Comparison of ENCODE assay signal across 19 cellular contexts in the genomic region with DNA sequence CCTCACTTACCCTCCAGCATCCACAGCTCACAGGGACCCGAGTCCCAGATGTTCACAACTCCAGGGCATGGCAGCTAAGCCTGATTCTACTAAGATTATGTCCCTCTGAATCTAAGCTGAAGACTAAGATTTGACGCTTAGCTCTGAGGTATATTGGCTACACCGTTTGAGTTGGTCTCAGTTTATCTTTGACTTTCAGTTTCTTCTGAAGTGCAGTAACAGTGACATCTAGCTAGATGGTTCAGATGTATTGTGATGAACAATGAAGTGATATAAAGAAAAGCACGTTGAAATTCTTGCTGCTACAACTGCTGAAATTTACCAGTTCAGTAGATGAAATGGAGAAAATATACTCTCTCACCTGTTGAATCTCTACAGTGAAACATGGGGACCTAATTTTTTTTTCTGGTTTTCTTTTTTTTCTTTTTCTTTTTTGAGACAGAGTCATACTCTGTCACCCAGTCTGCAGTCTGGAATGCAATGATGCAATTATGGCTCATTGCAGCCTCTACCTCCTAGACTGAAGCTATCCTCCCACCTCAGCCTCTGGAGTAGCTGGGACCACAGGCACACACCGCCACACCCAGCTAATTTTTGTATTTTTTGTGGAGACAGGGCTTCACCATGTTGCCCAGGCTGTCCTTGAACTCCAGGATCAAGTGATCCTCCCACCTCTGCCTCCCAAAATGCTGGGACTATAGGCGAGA. TPM values are rescaled to one million over a fixed set of nuclear protein-coding genes. Genes with fewer than 3 reads are reported as not detected.
DNase-seq lines count a peak whose midpoint lies in the region; ATAC-seq, FAIRE-seq and TF ChIP-seq lines count a peak whose summit lies in the region.
"Had no signal": no experiment of that assay in that cellular context is flagged by ENCODE, and none has a peak within 500 bp of the region (broad histone marks: within the 10 kb centered on the region; RNA-seq: fewer than 3 reads in every experiment).

No MANE protein-coding gene starts in this region.

- peak overlapping the region; percentile 22; the same call in 1 of the 2 replicates for H2BK120ac ChIP-seq in IMR-90 (ENCODE audit: low read depth, low read length)
- H2BK120ac ChIP-seq in trophoblast cell (ENCODE audit: insufficient read depth, low read length, poor library complexity), result peak overlapping the region; percentile 92

- H3K79me2 ChIP-seq in OCI-LY7 (ENCODE audit: insufficient read depth, low read depth, low read length) (no peaks in the 10 kb centered on the region), K562 (ENCODE audit: control insufficient read depth, insufficient read depth, low read length) (no peaks in the 10 kb centered on the region), trophoblast cell (ENCODE audit: control insufficient read depth, insufficient read depth, low read length, poor library complexity) (peaks cover 1% of the 10 kb centered on the region)

- no peak for TF ChIP-seq CTCF in IMR-90 (conservative IDR thresholded peaks at IDR 0.05; ENCODE audit: low read depth, low read length)
- TF ChIP-seq CTCF in OCI-LY7 (conservative IDR thresholded peaks at IDR 0.05; ENCODE audit: low read length), result no peak
- TF ChIP-seq CTCF in K562 (IDR thresholded peaks at IDR 0.05 in 2 of 3, conservative IDR thresholded peaks at IDR 0.05 in 1 of 3; ENCODE audit: insufficient read depth in 2 of 3, low read depth in 1 of 3, low read length in 3 of 3), result no peak

- H2AK5ac ChIP-seq in IMR-90 (ENCODE audit: low read depth, low read length) (peak overlapping the region; percentile 7; the same call in 1 of the 2 replicates), trophoblast cell (ENCODE audit: low read length) (peak overlapping the region; percentile 88)

- H3K4me2 ChIP-seq in IMR-90 (ENCODE audit: low read depth, low read length), result no peak overlapping the region
- H3K4me2 ChIP-seq in OCI-LY7 (ENCODE audit: low read length), result 0 out of 2 replicates have a peak overlapping the region, but pooled peaks have one; percentile 12
- no peak overlapping the region for H3K4me2 ChIP-seq in K562 (ENCODE audit: insufficient read depth, low read length)
- no peak overlapping the region for H3K4me2 ChIP-seq in trophoblast cell (ENCODE audit: low read length)

- H3K9ac ChIP-seq in IMR-90 (ENCODE audit: low read depth, low read length) (no peak overlapping the region), K562 (ENCODE audit: insufficient read depth in 1 of 2, low read depth in 2 of 2, low read length in 2 of 2) (no peak overlapping the region), trophoblast cell (ENCODE audit: low read length) (no peak overlapping the region)

- in situ Hi-C loops in IMR-90 (cut with MboI; ENCODE audit: low sequenced_read_pairs), result no loop called here
- in situ Hi-C loops in K562 (cut with MboI), result no loop called here

- DNase-seq in IMR-90 (no peak), OCI-LY7 (ENCODE audit: low spot score) (no peak), K562 (ENCODE audit: extremely low read depth in 1 of 4, low spot score in 3 of 4) (no peak), trophoblast cell (peak; percentile 68 to 82), RKO (ENCODE audit: low spot score) (no peak)
- no peak for DNase-seq in stimulated activated CD4-positive, alpha-beta T cell treated with anti-CD3 and anti-CD28 coated beads, Interleukin-2, amount 100 ng/mL, for 48 hours
- DNase-seq: AML-193; CD4-positive, CD25-positive, alpha-beta regulatory T cell; COR-L47; DMS 273 treated with DMSO at 0.1 percent for 48 hours; DND-41; Kasumi-1; NCI-H1105; NCI-H1694; SW 1271; T-helper 2 cell had no signal

- POLR2A ChIA-PET in IMR-90 (lab: Charles Lee; ENCODE audit: unreplicated experiment), result no interaction called here
- POLR2A ChIA-PET in OCI-LY7 (lab: Charles Lee), result interaction anchor here (0.5 to 4.0 kb wide), 7 partner anchors 8 to 1286 kb away, joined by 3 to 23 read pairs (median 4); a partner anchor contains a TSS
- POLR2A ChIA-PET in K562 (lab: Yijun Ruan, JAX), result interaction anchor here (0.7 to 3.5 kb wide), 5 partner anchors 8 to 344 kb away, joined by 3 to 12 read pairs (median 4); a partner anchor contains a TSS

- H3K14ac ChIP-seq in IMR-90 (replicated peaks; ENCODE audit: low read depth, low read length) (no peak overlapping the region), trophoblast cell (ENCODE audit: low read length) (peak overlapping the region; percentile 84)

- H4K91ac ChIP-seq in IMR-90 (ENCODE audit: insufficient read depth, low read depth, low read length), result no peak overlapping the region; the same call in 1 of the 2 replicates
- H4K91ac ChIP-seq in trophoblast cell (ENCODE audit: low read depth, low read length), result peak overlapping the region; percentile 94

- H2BK5ac ChIP-seq in IMR-90 (ENCODE audit: low read depth, low read length, poor library complexity, severe bottlenecking) (no peak overlapping the region), trophoblast cell (ENCODE audit: low read depth, low read length, poor library complexity) (peak overlapping the region; percentile 74)

- H3K18ac ChIP-seq in IMR-90 (ENCODE audit: low read depth, low read length) (no peak overlapping the region), trophoblast cell (ENCODE audit: low read length) (peak overlapping the region; percentile 86)

- no peak overlapping the region for H3K27ac ChIP-seq in IMR-90 (ENCODE audit: insufficient read depth, low read length)
- H3K27ac ChIP-seq in OCI-LY7 (ENCODE audit: low read depth, low read length, poor library complexity, severe bottlenecking), result no peak overlapping the region
- H3K27ac ChIP-seq in K562 (ENCODE audit: extremely low read depth, low read depth, low read length), result no peak overlapping the region
- peak overlapping the region; percentile 57 for H3K27ac ChIP-seq in trophoblast cell (ENCODE audit: low read depth, low read length)

- H3K4me3 ChIP-seq in IMR-90 (ENCODE audit: insufficient read depth, low read depth, low read length) (no peak overlapping the region), OCI-LY7 (ENCODE audit: low read depth, low read length, poor library complexity, severe bottlenecking) (no peak overlapping the region), K562 (no peak overlapping the region), trophoblast cell (ENCODE audit: low read depth, low read length) (no peak overlapping the region)

- TF ChIP-seq RAD21 in IMR-90 (IDR thresholded peaks at IDR 0.05; ENCODE audit: low read length), result no peak
- TF ChIP-seq RAD21 in K562 (CRISPR knock-in tag; conservative IDR thresholded peaks at IDR 0.05 in 1 of 2, IDR thresholded peaks at IDR 0.05 in 1 of 2), result no peak; a peak in 1 of 4 replicates

- ATAC-seq in IMR-90 (ENCODE audit: low read depth) (no peak), K562 (no peak), HG03139 (IDR thresholded peaks at IDR 0.05; ENCODE audit: unreplicated experiment) (no peak)

- H3K9me3 ChIP-seq in IMR-90 (ENCODE audit: control insufficient read depth, insufficient read depth, low read length) (no peaks in the 10 kb centered on the region), OCI-LY7 (ENCODE audit: low read length) (no peaks in the 10 kb centered on the region), K562 (replicated peaks; ENCODE audit: control insufficient read depth, insufficient read depth, low read depth, low read length) (no peaks in the 10 kb centered on the region), trophoblast cell (ENCODE audit: insufficient read depth, low read depth, low read length) (no peaks in the 10 kb centered on the region)

- no peaks in the 10 kb centered on the region for H3K36me3 ChIP-seq in IMR-90 (ENCODE audit: control insufficient read depth, insufficient read depth, low read length)
- H3K36me3 ChIP-seq in OCI-LY7 (ENCODE audit: insufficient read depth, low read length), result peaks cover 5% of the 10 kb centered on the region
- no peaks in the 10 kb centered on the region for H3K36me3 ChIP-seq in K562 (ENCODE audit: control insufficient read depth, insufficient read depth, low read length)
- peaks cover 2% of the 10 kb centered on the region in 2 experiments for H3K36me3 ChIP-seq in trophoblast cell (ENCODE audit: control insufficient read depth in 1 of 2, insufficient read depth in 2 of 2, low read length in 2 of 2)

- H2BK15ac ChIP-seq in IMR-90 (ENCODE audit: low read depth, low read length), result peak overlapping the region; percentile 17; the same call in 1 of the 3 replicates

- H4K8ac ChIP-seq in IMR-90 (ENCODE audit: low read depth in 2 of 2, low read length in 2 of 2) (no peak overlapping the region), trophoblast cell (ENCODE audit: low read depth, low read length) (peak overlapping the region; percentile 77)

- H3K27me3 ChIP-seq in IMR-90 (ENCODE audit: control insufficient read depth, insufficient read depth, low read length) (no peaks in the 10 kb centered on the region), K562 (ENCODE audit: control insufficient read depth in 2 of 2, insufficient read depth in 2 of 2, low read length in 2 of 2) (no peaks in the 10 kb centered on the region), trophoblast cell (ENCODE audit: insufficient read depth, low read length) (no peaks in the 10 kb centered on the region)

- TF ChIP-seq EP300 in K562 (IDR thresholded peaks at IDR 0.05; ENCODE audit: low read length), result no peak

- H3K4me1 ChIP-seq in IMR-90 (ENCODE audit: control insufficient read depth, insufficient read depth, low read length) (peaks cover 8% of the 10 kb centered on the region), OCI-LY7 (ENCODE audit: insufficient read depth, low read length, poor library complexity, severe bottlenecking) (peaks cover 6% of the 10 kb centered on the region), K562 (replicated peaks in 1 of 2; ENCODE audit: control insufficient read depth in 2 of 2, insufficient read depth in 2 of 2, low read length in 2 of 2) (peaks cover 0 to 6% of the 10 kb centered on the region in 2 experiments; a peak in 2 of 5 replicates), trophoblast cell (ENCODE audit: control insufficient read depth in 1 of 2, insufficient read depth in 2 of 2, low read length in 2 of 2) (peaks cover 11% of the 10 kb centered on the region in 2 experiments)

- FAIRE-seq in K562 (lab: Jason Lieb, UNC), result no peak
- FAIRE-seq: GM19239, H54 had no signal

- H3K4ac ChIP-seq in IMR-90 (ENCODE audit: low read depth, low read length) (no peak overlapping the region), trophoblast cell (ENCODE audit: low read depth, low read length) (peak overlapping the region; percentile 49)

- no peak overlapping the region for H2BK20ac ChIP-seq in IMR-90 (ENCODE audit: low read depth, low read length)

- H3K9me1 ChIP-seq in IMR-90 (ENCODE audit: insufficient read depth, low read length) (peaks cover 4% of the 10 kb centered on the region; the same call in 1 of the 2 replicates), K562 (ENCODE audit: control insufficient read depth, insufficient read depth, low read length) (no peaks in the 10 kb centered on the region)

- dilution Hi-C loops in IMR-90 (cut with HindIII; ENCODE audit: low sequenced_read_pairs, unreplicated experiment), result no loop called here

- H4K5ac ChIP-seq in IMR-90 (ENCODE audit: low read depth, low read length), result no peak overlapping the region; the same call in 1 of the 2 replicates

- peak overlapping the region; percentile 98 for H2BK12ac ChIP-seq in trophoblast cell (ENCODE audit: low read length)

- H2AFZ ChIP-seq in IMR-90 (replicated peaks; ENCODE audit: low read length, poor library complexity) (no peak overlapping the region), OCI-LY7 (ENCODE audit: low read length) (peak overlapping the region; percentile 14; the same call in 1 of the 2 replicates), K562 (ENCODE audit: low read depth, low read length) (no peak overlapping the region), trophoblast cell (ENCODE audit: insufficient read depth, low read length, poor library complexity) (peak overlapping the region; percentile 52)

- WGBS in IMR-90 (ENCODE audit: extremely low coverage in 2 of 2, insufficient read length in 1 of 2), 2 experiments, result 100% methylated on average over 1 of the region's 6 CpGs; no CpG with 5 or more reads in 1 of the 2 experiments
- 19% methylated on average over 5 of the region's 6 CpGs for WGBS in K562 (ENCODE audit: insufficient coverage, low coverage, missing lambda C conversion rate)
- no CpG with 5 or more reads among the region's 6 CpGs for WGBS in trophoblast cell (ENCODE audit: extremely low coverage, insufficient coverage, insufficient read length)

- H3K23ac ChIP-seq in IMR-90 (ENCODE audit: low read depth, low read length) (no peak overlapping the region), trophoblast cell (ENCODE audit: low read length) (no peak overlapping the region)

- no peaks in the 10 kb centered on the region for H3K9me2 ChIP-seq in OCI-LY7 (ENCODE audit: insufficient read depth, low read length)

- no peak overlapping the region for H4K12ac ChIP-seq in trophoblast cell (ENCODE audit: low read depth, low read length)

- BruUV-seq in IMR-90 (replicated peaks; lab: Mats Ljungman, UMichigan) (no TSS peak), OCI-LY7 (replicated peaks; lab: Mats Ljungman, UMichigan) (no TSS peak), K562 (replicated peaks; lab: Mats Ljungman, UMichigan) (no TSS peak)

- H4K20me1 ChIP-seq in IMR-90 (ENCODE audit: insufficient read depth, low read length) (no peaks in the 10 kb centered on the region), OCI-LY7 (ENCODE audit: insufficient read depth, low read length) (no peaks in the 10 kb centered on the region), K562 (replicated peaks; ENCODE audit: control insufficient read depth, insufficient read depth, low read length) (no peaks in the 10 kb centered on the region)

- intact Hi-C loops in IMR-90 (cut with micrococcal nuclease), result no loop called here
- intact Hi-C loops in OCI-LY7 (cut with micrococcal nuclease; ENCODE audit: unreplicated experiment), result no loop called here
- intact Hi-C loops in K562 (cut with micrococcal nuclease), result no loop called here

- no peak overlapping the region for H2AK9ac ChIP-seq in IMR-90 (replicated peaks; ENCODE audit: low read depth, low read length, poor library complexity)

- CTCF ChIA-PET in IMR-90 (lab: Yijun Ruan, JAX), result no interaction called here
- CTCF ChIA-PET in OCI-LY7 (lab: Charles Lee; ENCODE audit: unreplicated experiment), result interaction anchor here (1.2 to 1.5 kb wide), 2 partner anchors 14 to 16 kb away, joined by 3 to 4 read pairs; no protein-coding TSS in a partner anchor
- CTCF ChIA-PET in K562 (lab: Yijun Ruan, JAX; ENCODE audit: low intra/inter-chr PET ratio), result no interaction called here

- H3K56ac ChIP-seq in IMR-90 (ENCODE audit: extremely low read depth, insufficient read depth, low read length), result no peak overlapping the region

- no peak for TF ChIP-seq POLR2A in IMR-90 (IDR thresholded peaks at IDR 0.05; ENCODE audit: low read depth, low read length)
- TF ChIP-seq POLR2A in K562 (conservative IDR thresholded peaks at IDR 0.05), result no peak

- H3K79me1 ChIP-seq in IMR-90 (ENCODE audit: low read depth in 1 of 2, low read length in 2 of 2) (no peaks in the 10 kb centered on the region; a peak in 1 of 4 replicates), trophoblast cell (ENCODE audit: low read length) (peaks cover 20% of the 10 kb centered on the region)

RNA-seq across cellular contexts. Expression of a gene that starts 15.7 kb away (rescaled TPM):
- total RNA-seq in IMR-90 (2012; rRNA removed) (13.8 and 29.2 TPM in 2 replicates), OCI-LY7 (2022) (27.9 and 28.7 TPM in 2 replicates), K562 (2014; rRNA removed) (12.4 and 16.4 TPM in 2 replicates), K562 (2014; rRNA removed; fragmentation: Illumina TruSeq; extraction: Trizol) (26.5 and 27.2 TPM in 2 replicates), K562 (2015; rRNA removed; fragmentation: Illumina TruSeq; extraction: Trizol) (19.0 and 22.2 TPM in 2 replicates), K562 (2021) (14.8 and 20.1 TPM in 2 replicates)
- polyA plus RNA-seq in IMR-90 (2012; rRNA removed) (8.8 and 10.3 TPM in 2 replicates), K562 (2011; rRNA removed) (49.3 and 51.1 TPM in 2 replicates), K562 (2014; fragmentation: Illumina TruSeq; extraction: Trizol) (23.1 and 28.1 TPM in 2 replicates), K562 (2014; fragmentation: Nextera tagmentation; extraction: Ambion mirVana) (1 to 10 TPM; 3.8 to 7.0 TPM), K562 (2014; rRNA removed) (12.9 and 17.3 TPM in 2 replicates)
- 5.1 and 7.3 TPM in 2 replicates for polyA plus RNA-seq in IMR-90 (2012; cell fraction: cytosol; rRNA removed)
- 2.7 and 3.2 TPM in 2 replicates for polyA plus RNA-seq in IMR-90 (2012; cell fraction: nucleus; rRNA removed; ENCODE audit: low replicate concordance)
- 25.4 and 37.8 TPM in 2 replicates for total RNA-seq in OCI-LY7 (2014; rRNA removed; shearing (Covaris generic))
- 3.3 and 9.3 TPM in 2 replicates for total RNA-seq in K562 (2011; cell fraction: chromatin; rRNA removed; ENCODE audit: low replicate concordance)
- 3.6 and 4.0 TPM in 2 replicates for total RNA-seq in K562 (2011; cell fraction: nucleolus; rRNA removed)
- 8.3 and 10.5 TPM in 2 replicates for total RNA-seq in K562 (2011; cell fraction: nucleoplasm; rRNA removed)
- polyA plus RNA-seq in K562 (2011; cell fraction: cytosol; rRNA removed), result 15.3 and 17.2 TPM in 2 replicates
- polyA plus RNA-seq in K562 (2011; cell fraction: nucleus; rRNA removed), result 2.8 and 6.1 TPM in 2 replicates
- polyA plus RNA-seq in K562 (2012), result 17.4 and 25.5 TPM in 2 replicates
- 24.4 and 47.3 TPM in 2 replicates for polyA minus RNA-seq in K562 (2011; rRNA and poly(A)+ RNA removed)
- polyA minus RNA-seq in K562 (2011; cell fraction: cytosol; rRNA and poly(A)+ RNA removed), result 11.2 and 16.2 TPM in 2 replicates
- 3.2 and 8.6 TPM in 2 replicates for polyA minus RNA-seq in K562 (2011; cell fraction: nucleus; rRNA and poly(A)+ RNA removed)
- polyA plus RNA-seq in trophoblast cell (2013), result 90.5 and 91.8 TPM in 2 replicates

Comparison
In these comparisons a context has a peak if more than half of its experiments do, and no peak if none do; other contexts are left out.
1. DNase-seq: peak in trophoblast cell (2 of 2); none in IMR-90 (single experiment), OCI-LY7 (single experiment), K562 (0 of 4), RKO (single experiment) and stimulated activated CD4-positive, alpha-beta T cell treated with anti-CD3 and anti-CD28 coated beads, Interleukin-2, amount 100 ng/mL, for 48 hours (0 of 2).
2. H2AFZ ChIP-seq: peak in OCI-LY7 (single experiment) and trophoblast cell (single experiment); none in IMR-90 (single experiment) and K562 (single experiment).